1 cellular context compared by ENCODE assay signal in the genomic region with DNA sequence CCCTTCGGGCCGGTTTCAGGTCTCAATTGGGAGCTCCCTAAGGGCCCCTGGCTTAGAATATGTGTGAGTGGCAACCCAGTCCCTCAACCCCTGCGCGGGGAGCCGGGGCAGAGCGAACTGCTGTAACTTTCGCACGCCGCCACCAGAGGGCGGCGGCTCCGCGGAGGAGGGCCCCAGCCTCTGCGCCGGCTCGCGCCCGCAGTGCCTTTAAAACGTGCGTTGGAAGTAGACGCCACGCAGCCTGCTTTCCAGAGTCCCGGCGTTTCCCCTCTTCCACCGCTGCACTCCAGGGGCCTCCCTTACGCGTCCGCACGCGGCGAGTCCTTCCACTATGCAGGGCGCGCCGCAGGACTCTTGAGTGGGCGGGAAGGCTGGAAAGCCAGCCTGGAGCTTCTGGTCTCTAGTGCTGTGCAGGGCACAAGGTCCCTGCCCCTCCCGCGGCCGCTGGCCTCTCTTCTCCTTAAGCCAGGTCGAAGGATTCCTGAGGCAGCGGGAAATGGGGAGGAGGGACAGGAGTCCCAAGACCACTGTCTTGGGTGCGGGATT.
TF ChIP-seq lines count a peak whose summit lies in the region.

No MANE protein-coding gene starts in this region.

TF ChIP-seq in K562, 482 proteins besides CTCF, POLR2A, EP300 and RAD21 (continued from another document and continues in another):
- TF ChIP-seq, protein P1, sequence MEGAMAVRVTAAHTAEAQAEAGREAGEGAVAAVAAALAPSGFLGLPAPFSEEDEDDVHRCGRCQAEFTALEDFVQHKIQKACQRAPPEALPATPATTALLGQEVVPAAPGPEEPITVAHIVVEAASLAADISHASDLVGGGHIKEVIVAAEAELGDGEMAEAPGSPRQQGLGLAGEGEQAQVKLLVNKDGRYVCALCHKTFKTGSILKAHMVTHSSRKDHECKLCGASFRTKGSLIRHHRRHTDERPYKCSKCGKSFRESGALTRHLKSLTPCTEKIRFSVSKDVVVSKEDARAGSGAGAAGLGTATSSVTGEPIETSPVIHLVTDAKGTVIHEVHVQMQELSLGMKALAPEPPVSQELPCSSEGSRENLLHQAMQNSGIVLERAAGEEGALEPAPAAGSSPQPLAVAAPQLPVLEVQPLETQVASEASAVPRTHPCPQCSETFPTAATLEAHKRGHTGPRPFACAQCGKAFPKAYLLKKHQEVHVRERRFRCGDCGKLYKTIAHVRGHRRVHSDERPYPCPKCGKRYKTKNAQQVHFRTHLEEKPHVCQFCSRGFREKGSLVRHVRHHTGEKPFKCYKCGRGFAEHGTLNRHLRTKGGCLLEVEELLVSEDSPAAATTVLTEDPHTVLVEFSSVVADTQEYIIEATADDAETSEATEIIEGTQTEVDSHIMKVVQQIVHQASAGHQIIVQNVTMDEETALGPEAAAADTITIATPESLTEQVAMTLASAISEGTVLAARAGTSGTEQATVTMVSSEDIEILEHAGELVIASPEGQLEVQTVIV (CRISPR knock-in tag; IDR thresholded peaks at IDR 0.05; ENCODE audit: borderline replicate concordance) = no peak
- no peak for TF ChIP-seq ATF1 (CRISPR knock-in tag; IDR thresholded peaks at IDR 0.05)
- TF ChIP-seq ATF1 (tag; IDR thresholded peaks at IDR 0.05) = peak; percentile 67
- TF ChIP-seq HNRNPK (IDR thresholded peaks at IDR 0.05; ENCODE audit: low read depth, low read length, poor library complexity, severe bottlenecking) = no peak
- TF ChIP-seq ELF4 (CRISPR knock-in tag; IDR thresholded peaks at IDR 0.05) = no peak
- TF ChIP-seq, protein P2, sequence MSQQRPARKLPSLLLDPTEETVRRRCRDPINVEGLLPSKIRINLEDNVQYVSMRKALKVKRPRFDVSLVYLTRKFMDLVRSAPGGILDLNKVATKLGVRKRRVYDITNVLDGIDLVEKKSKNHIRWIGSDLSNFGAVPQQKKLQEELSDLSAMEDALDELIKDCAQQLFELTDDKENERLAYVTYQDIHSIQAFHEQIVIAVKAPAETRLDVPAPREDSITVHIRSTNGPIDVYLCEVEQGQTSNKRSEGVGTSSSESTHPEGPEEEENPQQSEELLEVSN (IDR thresholded peaks at IDR 0.05; ENCODE audit: borderline replicate concordance in 1 of 2, extremely low read depth in 1 of 2, insufficient read depth in 1 of 2, insufficient read length in 1 of 2, low read depth in 1 of 2, low read length in 1 of 2, poor library complexity in 1 of 2, severe bottlenecking in 1 of 2) = peak; percentile 66 to 85
- TF ChIP-seq CHD4 (IDR thresholded peaks at IDR 0.05; ENCODE audit: insufficient read depth, insufficient replicate concordance, low read depth, low read length, poor library complexity, severe bottlenecking) = no peak
- TF ChIP-seq, protein P3, sequence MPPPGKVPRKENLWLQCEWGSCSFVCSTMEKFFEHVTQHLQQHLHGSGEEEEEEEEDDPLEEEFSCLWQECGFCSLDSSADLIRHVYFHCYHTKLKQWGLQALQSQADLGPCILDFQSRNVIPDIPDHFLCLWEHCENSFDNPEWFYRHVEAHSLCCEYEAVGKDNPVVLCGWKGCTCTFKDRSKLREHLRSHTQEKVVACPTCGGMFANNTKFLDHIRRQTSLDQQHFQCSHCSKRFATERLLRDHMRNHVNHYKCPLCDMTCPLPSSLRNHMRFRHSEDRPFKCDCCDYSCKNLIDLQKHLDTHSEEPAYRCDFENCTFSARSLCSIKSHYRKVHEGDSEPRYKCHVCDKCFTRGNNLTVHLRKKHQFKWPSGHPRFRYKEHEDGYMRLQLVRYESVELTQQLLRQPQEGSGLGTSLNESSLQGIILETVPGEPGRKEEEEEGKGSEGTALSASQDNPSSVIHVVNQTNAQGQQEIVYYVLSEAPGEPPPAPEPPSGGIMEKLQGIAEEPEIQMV (tag; conservative IDR thresholded peaks at IDR 0.05; ENCODE audit: low read depth) = no peak
- TF ChIP-seq, protein P4, sequence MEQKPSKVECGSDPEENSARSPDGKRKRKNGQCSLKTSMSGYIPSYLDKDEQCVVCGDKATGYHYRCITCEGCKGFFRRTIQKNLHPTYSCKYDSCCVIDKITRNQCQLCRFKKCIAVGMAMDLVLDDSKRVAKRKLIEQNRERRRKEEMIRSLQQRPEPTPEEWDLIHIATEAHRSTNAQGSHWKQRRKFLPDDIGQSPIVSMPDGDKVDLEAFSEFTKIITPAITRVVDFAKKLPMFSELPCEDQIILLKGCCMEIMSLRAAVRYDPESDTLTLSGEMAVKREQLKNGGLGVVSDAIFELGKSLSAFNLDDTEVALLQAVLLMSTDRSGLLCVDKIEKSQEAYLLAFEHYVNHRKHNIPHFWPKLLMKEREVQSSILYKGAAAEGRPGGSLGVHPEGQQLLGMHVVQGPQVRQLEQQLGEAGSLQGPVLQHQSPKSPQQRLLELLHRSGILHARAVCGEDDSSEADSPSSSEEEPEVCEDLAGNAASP (IDR thresholded peaks at IDR 0.05) = no peak
- no peak for TF ChIP-seq NCOA1 (IDR thresholded peaks at IDR 0.05; ENCODE audit: low read depth)
- no peak for TF ChIP-seq ESRRB (CRISPR knock-in tag; IDR thresholded peaks at IDR 0.05; ENCODE audit: borderline replicate concordance)
- TF ChIP-seq, protein P5, sequence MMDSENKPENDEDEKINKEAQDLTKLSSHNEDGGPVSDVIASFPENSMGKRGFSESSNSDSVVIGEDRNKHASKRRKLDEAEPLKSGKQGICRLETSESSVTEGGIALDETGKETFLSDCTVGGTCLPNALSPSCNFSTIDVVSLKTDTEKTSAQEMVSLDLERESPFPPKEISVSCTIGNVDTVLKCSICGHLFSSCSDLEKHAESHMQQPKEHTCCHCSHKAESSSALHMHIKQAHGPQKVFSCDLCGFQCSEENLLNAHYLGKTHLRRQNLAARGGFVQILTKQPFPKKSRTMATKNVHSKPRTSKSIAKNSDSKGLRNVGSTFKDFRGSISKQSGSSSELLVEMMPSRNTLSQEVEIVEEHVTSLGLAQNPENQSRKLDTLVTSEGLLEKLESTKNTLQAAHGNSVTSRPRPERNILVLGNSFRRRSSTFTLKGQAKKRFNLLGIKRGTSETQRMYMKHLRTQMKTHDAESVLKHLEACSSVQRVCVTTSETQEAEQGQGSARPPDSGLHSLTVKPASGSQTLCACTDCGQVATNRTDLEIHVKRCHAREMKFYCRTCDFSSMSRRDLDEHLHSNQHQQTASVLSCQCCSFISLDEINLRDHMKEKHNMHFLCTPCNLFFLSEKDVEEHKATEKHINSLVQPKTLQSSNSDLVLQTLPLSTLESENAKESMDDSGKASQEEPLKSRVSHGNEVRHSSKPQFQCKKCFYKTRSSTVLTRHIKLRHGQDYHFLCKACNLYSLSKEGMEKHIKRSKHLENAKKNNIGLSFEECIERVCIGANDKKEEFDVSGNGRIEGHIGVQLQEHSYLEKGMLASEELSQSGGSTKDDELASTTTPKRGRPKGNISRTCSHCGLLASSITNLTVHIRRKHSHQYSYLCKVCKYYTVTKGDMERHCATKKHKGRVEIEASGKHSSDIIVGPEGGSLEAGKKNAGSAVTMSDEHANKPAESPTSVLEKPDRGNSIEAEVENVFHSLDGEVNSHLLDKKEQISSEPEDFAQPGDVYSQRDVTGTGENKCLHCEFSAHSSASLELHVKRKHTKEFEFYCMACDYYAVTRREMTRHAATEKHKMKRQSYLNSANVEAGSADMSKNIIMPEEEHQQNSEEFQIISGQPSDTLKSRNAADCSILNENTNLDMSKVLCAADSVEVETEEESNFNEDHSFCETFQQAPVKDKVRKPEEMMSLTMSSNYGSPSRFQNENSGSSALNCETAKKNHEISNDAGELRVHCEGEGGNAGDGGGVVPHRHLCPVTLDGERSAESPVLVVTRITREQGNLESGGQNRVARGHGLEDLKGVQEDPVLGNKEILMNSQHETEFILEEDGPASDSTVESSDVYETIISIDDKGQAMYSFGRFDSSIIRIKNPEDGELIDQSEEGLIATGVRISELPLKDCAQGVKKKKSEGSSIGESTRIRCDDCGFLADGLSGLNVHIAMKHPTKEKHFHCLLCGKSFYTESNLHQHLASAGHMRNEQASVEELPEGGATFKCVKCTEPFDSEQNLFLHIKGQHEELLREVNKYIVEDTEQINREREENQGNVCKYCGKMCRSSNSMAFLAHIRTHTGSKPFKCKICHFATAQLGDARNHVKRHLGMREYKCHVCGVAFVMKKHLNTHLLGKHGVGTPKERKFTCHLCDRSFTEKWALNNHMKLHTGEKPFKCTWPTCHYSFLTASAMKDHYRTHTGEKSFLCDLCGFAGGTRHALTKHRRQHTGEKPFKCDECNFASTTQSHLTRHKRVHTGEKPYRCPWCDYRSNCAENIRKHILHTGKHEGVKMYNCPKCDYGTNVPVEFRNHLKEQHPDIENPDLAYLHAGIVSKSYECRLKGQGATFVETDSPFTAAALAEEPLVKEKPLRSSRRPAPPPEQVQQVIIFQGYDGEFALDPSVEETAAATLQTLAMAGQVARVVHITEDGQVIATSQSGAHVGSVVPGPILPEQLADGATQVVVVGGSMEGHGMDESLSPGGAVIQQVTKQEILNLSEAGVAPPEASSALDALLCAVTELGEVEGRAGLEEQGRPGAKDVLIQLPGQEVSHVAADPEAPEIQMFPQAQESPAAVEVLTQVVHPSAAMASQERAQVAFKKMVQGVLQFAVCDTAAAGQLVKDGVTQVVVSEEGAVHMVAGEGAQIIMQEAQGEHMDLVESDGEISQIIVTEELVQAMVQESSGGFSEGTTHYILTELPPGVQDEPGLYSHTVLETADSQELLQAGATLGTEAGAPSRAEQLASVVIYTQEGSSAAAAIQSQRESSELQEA (IDR thresholded peaks at IDR 0.05; ENCODE audit: low read depth) = no peak
- TF ChIP-seq PCBP1 (IDR thresholded peaks at IDR 0.05; ENCODE audit: low read depth, low read length, poor library complexity, severe bottlenecking) = peak; percentile 29
- no peak for TF ChIP-seq ZNF76 (CRISPR knock-in tag; IDR thresholded peaks at IDR 0.05; ENCODE audit: borderline replicate concordance)
- TF ChIP-seq PHF8 (IDR thresholded peaks at IDR 0.05; ENCODE audit: borderline replicate concordance, low read length) = peak; percentile 27; the same call in 1 of the 2 replicates
- peak; percentile 62 for TF ChIP-seq CTBP1 (IDR thresholded peaks at IDR 0.05; ENCODE audit: borderline replicate concordance)
- TF ChIP-seq NR3C1 (CRISPR knock-in tag; IDR thresholded peaks at IDR 0.05) = no peak
- TF ChIP-seq, protein P6, sequence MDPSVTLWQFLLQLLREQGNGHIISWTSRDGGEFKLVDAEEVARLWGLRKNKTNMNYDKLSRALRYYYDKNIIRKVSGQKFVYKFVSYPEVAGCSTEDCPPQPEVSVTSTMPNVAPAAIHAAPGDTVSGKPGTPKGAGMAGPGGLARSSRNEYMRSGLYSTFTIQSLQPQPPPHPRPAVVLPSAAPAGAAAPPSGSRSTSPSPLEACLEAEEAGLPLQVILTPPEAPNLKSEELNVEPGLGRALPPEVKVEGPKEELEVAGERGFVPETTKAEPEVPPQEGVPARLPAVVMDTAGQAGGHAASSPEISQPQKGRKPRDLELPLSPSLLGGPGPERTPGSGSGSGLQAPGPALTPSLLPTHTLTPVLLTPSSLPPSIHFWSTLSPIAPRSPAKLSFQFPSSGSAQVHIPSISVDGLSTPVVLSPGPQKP (CRISPR knock-in tag; IDR thresholded peaks at IDR 0.05) = no peak
- TF ChIP-seq TOE1 (IDR thresholded peaks at IDR 0.05; ENCODE audit: borderline replicate concordance) = peak; percentile 43; the same call in 1 of the 2 replicates
- TF ChIP-seq TOE1 (CRISPR knock-in tag; IDR thresholded peaks at IDR 0.05; ENCODE audit: borderline replicate concordance, low read depth) = no peak
- TF ChIP-seq SMARCE1 (IDR thresholded peaks at IDR 0.05) = no peak
- TF ChIP-seq KDM1A (IDR thresholded peaks at IDR 0.05) = no peak
- TF ChIP-seq, protein P7, sequence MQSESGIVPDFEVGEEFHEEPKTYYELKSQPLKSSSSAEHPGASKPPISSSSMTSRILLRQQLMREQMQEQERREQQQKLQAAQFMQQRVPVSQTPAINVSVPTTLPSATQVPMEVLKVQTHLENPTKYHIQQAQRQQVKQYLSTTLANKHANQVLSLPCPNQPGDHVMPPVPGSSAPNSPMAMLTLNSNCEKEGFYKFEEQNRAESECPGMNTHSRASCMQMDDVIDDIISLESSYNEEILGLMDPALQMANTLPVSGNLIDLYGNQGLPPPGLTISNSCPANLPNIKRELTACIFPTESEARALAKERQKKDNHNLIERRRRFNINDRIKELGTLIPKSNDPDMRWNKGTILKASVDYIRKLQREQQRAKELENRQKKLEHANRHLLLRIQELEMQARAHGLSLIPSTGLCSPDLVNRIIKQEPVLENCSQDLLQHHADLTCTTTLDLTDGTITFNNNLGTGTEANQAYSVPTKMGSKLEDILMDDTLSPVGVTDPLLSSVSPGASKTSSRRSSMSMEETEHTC (IDR thresholded peaks at IDR 0.05) = no peak
- TF ChIP-seq, protein P8, sequence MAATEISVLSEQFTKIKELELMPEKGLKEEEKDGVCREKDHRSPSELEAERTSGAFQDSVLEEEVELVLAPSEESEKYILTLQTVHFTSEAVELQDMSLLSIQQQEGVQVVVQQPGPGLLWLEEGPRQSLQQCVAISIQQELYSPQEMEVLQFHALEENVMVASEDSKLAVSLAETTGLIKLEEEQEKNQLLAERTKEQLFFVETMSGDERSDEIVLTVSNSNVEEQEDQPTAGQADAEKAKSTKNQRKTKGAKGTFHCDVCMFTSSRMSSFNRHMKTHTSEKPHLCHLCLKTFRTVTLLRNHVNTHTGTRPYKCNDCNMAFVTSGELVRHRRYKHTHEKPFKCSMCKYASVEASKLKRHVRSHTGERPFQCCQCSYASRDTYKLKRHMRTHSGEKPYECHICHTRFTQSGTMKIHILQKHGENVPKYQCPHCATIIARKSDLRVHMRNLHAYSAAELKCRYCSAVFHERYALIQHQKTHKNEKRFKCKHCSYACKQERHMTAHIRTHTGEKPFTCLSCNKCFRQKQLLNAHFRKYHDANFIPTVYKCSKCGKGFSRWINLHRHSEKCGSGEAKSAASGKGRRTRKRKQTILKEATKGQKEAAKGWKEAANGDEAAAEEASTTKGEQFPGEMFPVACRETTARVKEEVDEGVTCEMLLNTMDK (IDR thresholded peaks at IDR 0.05; ENCODE audit: borderline replicate concordance, insufficient read depth, low read depth, low read length, poor library complexity, severe bottlenecking) = no peak
- TF ChIP-seq FUS (optimal IDR thresholded peaks at IDR 0.05; ENCODE audit: low read depth, low read length) = no peak
- TF ChIP-seq, protein P9, sequence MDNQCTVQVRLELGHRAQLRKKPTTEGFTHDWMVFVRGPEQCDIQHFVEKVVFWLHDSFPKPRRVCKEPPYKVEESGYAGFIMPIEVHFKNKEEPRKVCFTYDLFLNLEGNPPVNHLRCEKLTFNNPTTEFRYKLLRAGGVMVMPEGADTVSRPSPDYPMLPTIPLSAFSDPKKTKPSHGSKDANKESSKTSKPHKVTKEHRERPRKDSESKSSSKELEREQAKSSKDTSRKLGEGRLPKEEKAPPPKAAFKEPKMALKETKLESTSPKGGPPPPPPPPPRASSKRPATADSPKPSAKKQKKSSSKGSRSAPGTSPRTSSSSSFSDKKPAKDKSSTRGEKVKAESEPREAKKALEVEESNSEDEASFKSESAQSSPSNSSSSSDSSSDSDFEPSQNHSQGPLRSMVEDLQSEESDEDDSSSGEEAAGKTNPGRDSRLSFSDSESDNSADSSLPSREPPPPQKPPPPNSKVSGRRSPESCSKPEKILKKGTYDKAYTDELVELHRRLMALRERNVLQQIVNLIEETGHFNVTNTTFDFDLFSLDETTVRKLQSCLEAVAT (IDR thresholded peaks at IDR 0.05) = 0 out of 4 replicates have a peak, but pooled peaks of 1 of the 2 experiments have one; percentile 66
- no peak for TF ChIP-seq TCF7 (IDR thresholded peaks at IDR 0.05; ENCODE audit: borderline replicate concordance)
- no peak for TF ChIP-seq SMARCA4 (IDR thresholded peaks at IDR 0.05)
- TF ChIP-seq ZNF24 (IDR thresholded peaks at IDR 0.05) = peak; percentile 55; the same call in 1 of the 2 replicates
- no peak for TF ChIP-seq SAFB (IDR thresholded peaks at IDR 0.05; ENCODE audit: borderline replicate concordance, low read depth, low read length)
- peak; percentile 26; the same call in 1 of the 2 replicates for TF ChIP-seq ZFX (CRISPR knock-in tag; IDR thresholded peaks at IDR 0.05)
- TF ChIP-seq MYC (IDR thresholded peaks at IDR 0.05; ENCODE audit: low read depth, low read length) = peak; percentile 89
- TF ChIP-seq MYC (CRISPR knock-in tag; IDR thresholded peaks at IDR 0.05; ENCODE audit: borderline replicate concordance, low read depth) = peak; percentile 71; the same call in 1 of the 2 replicates
